In genomic region chr2:148810081-148810480, GRCh38 we compare ENCODE assay signal across 7 cellular contexts.
"Had no signal": no experiment of that assay in that cellular context is flagged by ENCODE, and none has a peak within 500 bp of the region (broad histone marks: within the 10 kb centered on the region; RNA-seq: fewer than 3 reads in every experiment).

No MANE protein-coding gene starts in this region.

- ATAC-seq: HepG2 had no signal

- FAIRE-seq: H54, HepG2 had no signal

- H3K27ac ChIP-seq: HL-60 had no signal

- DNase-seq: GOT3, H9, HCEC 1CT, KBM-7 had no signal
